Comparison of ENCODE assay signal across 8 cellular contexts in genomic region chr5:177600458-177601018, GRCh38. TPM values are rescaled to one million over a fixed set of nuclear protein-coding genes. Genes with fewer than 3 reads are reported as not detected.
DNase-seq lines count a peak whose midpoint lies in the region; ATAC-seq lines count a peak whose summit lies in the region.

No MANE protein-coding gene starts in this region.

- H3K27me3 ChIP-seq in CD8-positive, alpha-beta memory T cell (ENCODE audit: insufficient read depth, low read length, poor library complexity, severe bottlenecking): no peaks in the 10 kb centered on the region

- H3K27ac Mint-ChIP-seq in CD8-positive, alpha-beta memory T cell: peak overlapping the region; percentile 74 to 98 (median 92)
- peak overlapping the region; percentile 85 for H3K27ac Mint-ChIP-seq in activated naive CD8-positive, alpha-beta T cell treated with anti-CD3 and anti-CD28 coated beads for 36 hours

- CTCF ChIA-PET in CD8-positive, alpha-beta memory T cell (lab: Charles Lee): no interaction called here

- H3K4me3 Mint-ChIP-seq in CD8-positive, alpha-beta memory T cell: peak overlapping the region; percentile 86 to 99 (median 91)
- peak overlapping the region; percentile 94 for H3K4me3 Mint-ChIP-seq in activated naive CD8-positive, alpha-beta T cell treated with anti-CD3 and anti-CD28 coated beads for 36 hours

- peak overlapping the region; percentile 64 for H3K4me3 ChIP-seq in CD8-positive, alpha-beta memory T cell (ENCODE audit: low read length)
- H3K4me3 ChIP-seq in iPS-18c (ENCODE audit: insufficient read depth, low read depth, low read length) (peak overlapping the region; percentile 93), skin epidermis (peak overlapping the region; percentile 70 to 92 (median 85))

- peaks cover 25 to 40% (median 36%) of the 10 kb centered on the region in 3 donors for H3K4me1 Mint-ChIP-seq in CD8-positive, alpha-beta memory T cell
- peaks cover 35% of the 10 kb centered on the region for H3K4me1 Mint-ChIP-seq in activated naive CD8-positive, alpha-beta T cell treated with anti-CD3 and anti-CD28 coated beads for 36 hours

- ATAC-seq in HG03135 (IDR thresholded peaks at IDR 0.05; ENCODE audit: unreplicated experiment) (peak; percentile 1), HG02885 (IDR thresholded peaks at IDR 0.05; ENCODE audit: poor library complexity, unreplicated experiment) (no peak), GM21381 (IDR thresholded peaks at IDR 0.05; ENCODE audit: unreplicated experiment) (no peak)

- peaks cover 0 to 2% of the 10 kb centered on the region in 2 donors for H3K27me3 Mint-ChIP-seq in CD8-positive, alpha-beta memory T cell
- no peaks in the 10 kb centered on the region for H3K27me3 Mint-ChIP-seq in activated naive CD8-positive, alpha-beta T cell treated with anti-CD3 and anti-CD28 coated beads for 36 hours

- no peaks in the 10 kb centered on the region for H3K9me3 ChIP-seq in CD8-positive, alpha-beta memory T cell (ENCODE audit: low read length)
- peaks cover 2% of the 10 kb centered on the region for H3K9me3 ChIP-seq in iPS-18c (ENCODE audit: control insufficient read depth, insufficient read depth, low read length)

- peaks cover 16% of the 10 kb centered on the region for H3K4me1 ChIP-seq in CD8-positive, alpha-beta memory T cell (ENCODE audit: insufficient read depth, low read length)

- H3K36me3 Mint-ChIP-seq in CD8-positive, alpha-beta memory T cell: peaks cover 0 to 37% (median 8%) of the 10 kb centered on the region in 3 donors
- H3K36me3 Mint-ChIP-seq in activated naive CD8-positive, alpha-beta T cell treated with anti-CD3 and anti-CD28 coated beads for 36 hours: peaks cover 25% of the 10 kb centered on the region

- H3K27ac ChIP-seq in CD8-positive, alpha-beta memory T cell (ENCODE audit: low read depth, low read length): peak overlapping the region; percentile 52
- peak overlapping the region; percentile 38 to 99 (median 92) for H3K27ac ChIP-seq in skin epidermis

- DNase-seq in CD8-positive, alpha-beta memory T cell: no peak
- DNase-seq in activated naive CD8-positive, alpha-beta T cell treated with anti-CD3 and anti-CD28 coated beads for 36 hours: no peak
- DNase-seq in hippocampal formation (lab: John Stamatoyannopoulos, UW): no peak

- peaks cover 8% of the 10 kb centered on the region for H3K36me3 ChIP-seq in CD8-positive, alpha-beta memory T cell (ENCODE audit: insufficient read depth, low read length)

- H3K9me3 Mint-ChIP-seq in CD8-positive, alpha-beta memory T cell: no peaks in the 10 kb centered on the region
- H3K9me3 Mint-ChIP-seq in activated naive CD8-positive, alpha-beta T cell treated with anti-CD3 and anti-CD28 coated beads for 36 hours: no peaks in the 10 kb centered on the region

- POLR2A ChIA-PET in CD8-positive, alpha-beta memory T cell (lab: Charles Lee): interaction anchor here (0.5 to 1.2 kb wide), 2 partner anchors 9 to 256 kb away, joined by 3 to 4 read pairs; partner anchors contain the start of gene TMED9

RNA-seq across cellular contexts. Expression of gene B4GALT7, which starts 0.6 kb away (rescaled TPM):
- total RNA-seq in CD8-positive, alpha-beta memory T cell: 10 to 100 TPM; 20.2 to 24.4 TPM
- polyA plus RNA-seq in CD8-positive, alpha-beta memory T cell: 17.7 TPM
- 10 to 100 TPM; 20.0 to 21.0 TPM for total RNA-seq in activated naive CD8-positive, alpha-beta T cell treated with anti-CD3 and anti-CD28 coated beads for 36 hours

RNA-seq across cellular contexts. Expression of gene TMED9, which starts 8.5 kb away (rescaled TPM):
- total RNA-seq in CD8-positive, alpha-beta memory T cell: 100 to 1,000 TPM; 138 to 142 TPM
- 140 TPM for polyA plus RNA-seq in CD8-positive, alpha-beta memory T cell
- 100 to 1,000 TPM; 102 to 103 TPM for total RNA-seq in activated naive CD8-positive, alpha-beta T cell treated with anti-CD3 and anti-CD28 coated beads for 36 hours

RNA-seq across cellular contexts. Expression of gene FAM193B, which starts 46.2 kb away (rescaled TPM):
- 10 to 100 TPM; 72.9 to 76.6 TPM for total RNA-seq in CD8-positive, alpha-beta memory T cell
- polyA plus RNA-seq in CD8-positive, alpha-beta memory T cell: 8.5 TPM
- 10 to 100 TPM; 47.2 to 52.9 TPM for total RNA-seq in activated naive CD8-positive, alpha-beta T cell treated with anti-CD3 and anti-CD28 coated beads for 36 hours
